ENCODE assay signal across 17 cellular contexts in the genomic region with DNA sequence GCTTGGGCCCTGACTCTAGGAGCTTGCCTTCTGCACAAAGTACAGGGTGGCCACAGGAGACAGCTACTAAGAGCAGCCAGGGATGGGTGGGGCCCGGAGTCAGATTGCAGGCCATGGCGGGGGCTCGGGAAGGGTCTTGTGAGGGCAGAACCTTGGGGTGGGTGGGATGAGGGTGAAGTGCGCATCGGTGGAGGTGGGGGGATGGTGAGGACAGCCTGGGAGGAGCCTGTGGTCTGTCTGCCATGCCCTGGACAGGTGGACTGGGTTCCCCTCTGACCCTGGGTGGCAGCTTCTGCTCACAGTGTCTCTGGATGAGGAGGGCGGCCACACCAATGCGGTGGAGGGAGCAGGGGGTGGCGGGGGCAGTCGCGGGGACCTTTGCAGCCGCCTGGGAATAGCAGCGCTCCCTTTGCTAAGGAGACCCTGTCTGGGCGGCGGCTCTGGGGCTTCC.
"Had no signal": no experiment of that assay in that cellular context is flagged by ENCODE, and none has a peak within 500 bp of the region (broad histone marks: within the 10 kb centered on the region; RNA-seq: fewer than 3 reads in every experiment).

No MANE protein-coding gene starts in this region.

- H3K36me3 ChIP-seq: pancreas, sigmoid colon, uterus had no signal

- H3K27ac Mint-ChIP-seq: activated T-helper 1 cell treated with anti-CD3 and anti-CD28 coated beads, Interleukin-12 subunit alpha, Interleukin-12 subunit beta, Interleukin-2, Interleukin-4 antibody, amounts not matched to agents 30 ng/mL and 10 ng/mL and 1 ng/mL, durations not matched to agents 14 hours and 24 hours and 36 hours; T-helper 1 cell treated with Interleukin-12 subunit alpha and Interleukin-12 subunit beta and Interleukin-4 antibody, amounts not matched to agents 30 μg/mL and 1 μg/mL, for 36 hours had no signal

- H3K4me3 ChIP-seq: lung, pancreas, sigmoid colon, tibial nerve, uterus had no signal

- ATAC-seq: activated naive CD4-positive, alpha-beta T cell treated with anti-CD3 and anti-CD28 coated beads, Interleukin-2, amount 50 U/mL, for 72 hours; left colon; pancreas had no signal

- H3K36me3 Mint-ChIP-seq: activated naive CD4-positive, alpha-beta T cell treated with anti-CD3 and anti-CD28 coated beads, Interleukin-2, amount 50 U/mL, for 72 hours had no signal

- H3K9me3 Mint-ChIP-seq: activated naive CD4-positive, alpha-beta T cell treated with anti-CD3 and anti-CD28 coated beads, Interleukin-2, amount 50 U/mL, for 72 hours; activated T-helper 1 cell treated with anti-CD3 and anti-CD28 coated beads, Interleukin-12 subunit alpha, Interleukin-12 subunit beta, Interleukin-2, Interleukin-4 antibody, amounts not matched to agents 30 ng/mL and 10 ng/mL and 1 ng/mL, durations not matched to agents 14 hours and 24 hours and 36 hours; T-helper 1 cell treated with Interleukin-12 subunit alpha and Interleukin-12 subunit beta and Interleukin-4 antibody, amounts not matched to agents 30 μg/mL and 1 μg/mL, for 36 hours had no signal

- H3K4me1 ChIP-seq: sigmoid colon, uterus had no signal

- H3K4me3 Mint-ChIP-seq: activated T-helper 1 cell treated with anti-CD3 and anti-CD28 coated beads, Interleukin-12 subunit alpha, Interleukin-12 subunit beta, Interleukin-2, Interleukin-4 antibody, amounts not matched to agents 30 ng/mL and 10 ng/mL and 1 ng/mL, durations not matched to agents 14 hours and 24 hours and 36 hours; T-helper 1 cell treated with Interleukin-12 subunit alpha and Interleukin-12 subunit beta and Interleukin-4 antibody, amounts not matched to agents 30 μg/mL and 1 μg/mL, for 36 hours had no signal

- H3K9me3 ChIP-seq: neutrophil, pancreas, sigmoid colon, tibial nerve, uterus had no signal

- H3K27ac ChIP-seq: epithelial cell of prostate, neutrophil, pancreas, sigmoid colon, uterus had no signal

- H3K27me3 ChIP-seq: neutrophil, pancreas, sigmoid colon, tibial nerve, uterus had no signal

- DNase-seq: activated CD4-positive, CD25-positive, alpha-beta regulatory T cell treated with anti-CD3 and anti-CD28 coated beads, Interleukin-2, amount 50 U/mL, for 72 hours; activated gamma-delta T cell treated with Interleukin-2 at 50 U/mL for 16 hours; amniotic stem cell; foreskin fibroblast; left colon; sigmoid colon; stimulated activated CD8-positive, alpha-beta memory T cell treated with anti-CD3 and anti-CD28 coated beads, Interleukin-4, amount 100 ng/mL, for 48 hours; stimulated activated naive CD4-positive, alpha-beta T cell treated with Interleukin-2 at 50 U/mL for 16 hours; uterus had no signal
